ENCODE assay signal across 11 cellular contexts in genomic region chr14:22383515-22384166, GRCh38.
DNase-seq lines count a peak whose midpoint lies in the region; ATAC-seq and TF ChIP-seq lines count a peak whose summit lies in the region.
"Had no signal": no experiment of that assay in that cellular context is flagged by ENCODE, and none has a peak within 500 bp of the region (broad histone marks: within the 10 kb centered on the region; RNA-seq: fewer than 3 reads in every experiment).

No MANE protein-coding gene starts in this region.

- peak overlapping the region; percentile 59 for H3K27ac Mint-ChIP-seq in central memory CD8-positive, alpha-beta T cell (ENCODE audit: low read depth)

- 68 to 85% (median 68%) methylated on average over 8 of the region's 8 CpGs for whole genome bisulfite sequencing in ovary, 3 donors

- no peaks in the 10 kb centered on the region for H3K27me3 ChIP-seq in ovary
- no peaks in the 10 kb centered on the region for H3K27me3 ChIP-seq in brain microvascular endothelial cell (replicated peaks)

- H3K27ac ChIP-seq in ovary (no peak overlapping the region), brain microvascular endothelial cell (no peak overlapping the region)

- no peak for TF ChIP-seq EP300 in ovary (IDR thresholded peaks at IDR 0.05)

- ATAC-seq in HG03045 (IDR thresholded peaks at IDR 0.05; ENCODE audit: unreplicated experiment) (peak; percentile 58), left lobe of liver (no peak)
- ATAC-seq in central memory CD8-positive, alpha-beta T cell (replicated peaks; ENCODE audit: extremely low read depth, poor library complexity, severe bottlenecking), result peak; percentile 67

- TF ChIP-seq POLR2A in GM19193 (IDR thresholded peaks at IDR 0.05; ENCODE audit: extremely low read depth, insufficient read depth, insufficient read length) (peak; percentile 34), ovary (IDR thresholded peaks at IDR 0.05) (no peak)

- H3K9me3 ChIP-seq in ovary, result no peaks in the 10 kb centered on the region

- no peak for TF ChIP-seq CTCF in GM10266 (IDR thresholded peaks at IDR 0.05; ENCODE audit: control insufficient read depth, insufficient read depth, low read depth, missing control alignments)
- no peak for TF ChIP-seq CTCF in ovary (IDR thresholded peaks at IDR 0.05)
- TF ChIP-seq CTCF in brain microvascular endothelial cell (IDR thresholded peaks at IDR 0.05; ENCODE audit: low read depth, low read length, missing control alignments), result no peak

- no peaks in the 10 kb centered on the region for H3K4me1 Mint-ChIP-seq in central memory CD8-positive, alpha-beta T cell

- in situ Hi-C loops in brain microvascular endothelial cell (cut with HindIII; ENCODE audit: low pct_ligation_motif_present, low sequenced_read_pairs), result no loop called here

- H3K4me1 ChIP-seq in ovary (ENCODE audit: insufficient read depth), result no peaks in the 10 kb centered on the region

- peak; percentile 55 for DNase-seq in GM10266 (ENCODE audit: extremely low spot score)
- peak in 1 of 2 donors; percentile 9 for DNase-seq in central memory CD8-positive, alpha-beta T cell (ENCODE audit: low spot score in 2 of 2)
- DNase-seq in ovary, result no peak
- no peak for DNase-seq in NCI-H2171 (lab: John Stamatoyannopoulos, UW)
- DNase-seq in left lobe of liver (ENCODE audit: low spot score), result no peak
- no peak for DNase-seq in brain microvascular endothelial cell
- DNase-seq: amygdala, DMS 273 treated with DMSO at 0.1 percent for 48 hours, NCI-H2107 had no signal

- H3K9me3 Mint-ChIP-seq in central memory CD8-positive, alpha-beta T cell, result no peaks in the 10 kb centered on the region

- H3K27me3 Mint-ChIP-seq in central memory CD8-positive, alpha-beta T cell, result no peaks in the 10 kb centered on the region

- H3K36me3 Mint-ChIP-seq in central memory CD8-positive, alpha-beta T cell (ENCODE audit: insufficient read depth), result no peaks in the 10 kb centered on the region

- H3K4me3 ChIP-seq in ovary, result no peak overlapping the region
- no peak overlapping the region for H3K4me3 ChIP-seq in brain microvascular endothelial cell (ENCODE audit: low read depth, low read length)

- H3K4me3 Mint-ChIP-seq in central memory CD8-positive, alpha-beta T cell, result no peak overlapping the region

- intact Hi-C loops in ovary (cut with DNase I), result no loop called here

- H3K36me3 ChIP-seq in ovary, result no peaks in the 10 kb centered on the region
- H3K36me3 ChIP-seq in brain microvascular endothelial cell (replicated peaks), result no peaks in the 10 kb centered on the region
